In genomic region chr2:118251427-118251826, GRCh38 we compare ENCODE assay signal across 21 cellular contexts.
A peak's percentile ranks its signal among the peaks of the same experiment; 100 is the strongest.
DNase-seq lines count a peak whose midpoint lies in the region; FAIRE-seq and TF ChIP-seq lines count a peak whose summit lies in the region.
"Had no signal": no experiment of that assay in that cellular context is flagged by ENCODE, and none has a peak within 500 bp of the region (broad histone marks: within the 10 kb centered on the region; RNA-seq: fewer than 3 reads in every experiment).

No MANE protein-coding gene starts in this region.

- H3K27ac Mint-ChIP-seq in astrocyte (ENCODE audit: unreplicated experiment) = peak overlapping the region; percentile 8
- H3K27ac Mint-ChIP-seq: activated CD8-positive, alpha-beta T cell treated with anti-CD3 and anti-CD28 coated beads for 36 hours; activated naive CD8-positive, alpha-beta T cell treated with anti-CD3 and anti-CD28 coated beads for 36 hours; brain had no signal

- H3K79me2 ChIP-seq in astrocyte (ENCODE audit: insufficient read depth, low read length) = no peaks in the 10 kb centered on the region

- peaks cover 17% of the 10 kb centered on the region for H3K4me1 ChIP-seq in astrocyte (ENCODE audit: insufficient read depth, low read length)
- H3K4me1 ChIP-seq: suprapubic skin had no signal

- no peaks in the 10 kb centered on the region for H4K20me1 ChIP-seq in astrocyte (ENCODE audit: insufficient read depth, low read length)

- H3K4me2 ChIP-seq in astrocyte (ENCODE audit: low read length) = no peak overlapping the region

- no peak overlapping the region for H3K9ac ChIP-seq in astrocyte (ENCODE audit: low read length)

- no peaks in the 10 kb centered on the region for H3K36me3 ChIP-seq in astrocyte (ENCODE audit: insufficient read depth, low read length)
- H3K36me3 ChIP-seq: suprapubic skin had no signal

- H2AFZ ChIP-seq in astrocyte (ENCODE audit: low read depth, low read length) = no peak overlapping the region

- peaks cover 3% of the 10 kb centered on the region for H3K36me3 Mint-ChIP-seq in astrocyte (ENCODE audit: low read depth, unreplicated experiment)
- H3K36me3 Mint-ChIP-seq: activated naive CD8-positive, alpha-beta T cell treated with anti-CD3 and anti-CD28 coated beads for 36 hours; brain had no signal

- no peak overlapping the region for H3K4me3 Mint-ChIP-seq in astrocyte (ENCODE audit: unreplicated experiment)
- H3K4me3 Mint-ChIP-seq: activated CD8-positive, alpha-beta T cell treated with anti-CD3 and anti-CD28 coated beads for 36 hours; activated naive CD8-positive, alpha-beta T cell treated with anti-CD3 and anti-CD28 coated beads for 36 hours; brain had no signal

- H3K4me3 ChIP-seq in astrocyte (ENCODE audit: insufficient read depth, low read depth, low read length) = no peak overlapping the region
- H3K4me3 ChIP-seq: suprapubic skin had no signal

- H3K4me1 Mint-ChIP-seq in astrocyte (ENCODE audit: low read depth, unreplicated experiment) = peaks cover 17% of the 10 kb centered on the region

- H3K27ac ChIP-seq in astrocyte (ENCODE audit: low read depth, low read length) = no peak overlapping the region
- H3K27ac ChIP-seq: suprapubic skin had no signal

- DNase-seq in A172 (ENCODE audit: low spot score) (peak; percentile 15), ELF-1 (ENCODE audit: low read depth, low spot score) (peak; percentile 50), astrocyte (ENCODE audit: low read depth) (peak; percentile 14), kidney glomerular epithelial cell (lab: John Stamatoyannopoulos, UW) (peak; percentile 27), NCI-H2107 (lab: John Stamatoyannopoulos, UW) (no peak), T1000 (lab: John Stamatoyannopoulos, UW) (no peak), COLO668 (lab: John Stamatoyannopoulos, UW; ENCODE audit: unreplicated experiment) (no peak), OCI-M1 (lab: John Stamatoyannopoulos, UW) (no peak)
- DNase-seq: activated CD4-positive, CD25-positive, alpha-beta regulatory T cell; activated CD8-positive, alpha-beta T cell treated with anti-CD3 and anti-CD28 coated beads for 36 hours; activated naive CD8-positive, alpha-beta T cell treated with anti-CD3 and anti-CD28 coated beads for 36 hours; COR-L47; cortex of kidney; DND-41; foreskin melanocyte; left colon; NCI-H524 treated with DMSO at 0.1 percent for 48 hours; stimulated activated CD4-positive, alpha-beta T cell treated with anti-CD3 and anti-CD28 coated beads, Interleukin-15, amount 100 ng/mL, for 24 hours; T-helper 2 cell had no signal

- no peaks in the 10 kb centered on the region for H3K9me3 ChIP-seq in astrocyte (ENCODE audit: insufficient read depth, low read depth, low read length)
- H3K9me3 ChIP-seq: suprapubic skin had no signal

- no peak for TF ChIP-seq CTCF in astrocyte (IDR thresholded peaks at IDR 0.05; ENCODE audit: insufficient read depth, low read depth, low read length)

- no peaks in the 10 kb centered on the region for H3K27me3 ChIP-seq in astrocyte (ENCODE audit: insufficient read depth, low read length)

- H3K9me3 Mint-ChIP-seq in astrocyte (ENCODE audit: unreplicated experiment) = no peaks in the 10 kb centered on the region
- H3K9me3 Mint-ChIP-seq: activated CD8-positive, alpha-beta T cell treated with anti-CD3 and anti-CD28 coated beads for 36 hours; activated naive CD8-positive, alpha-beta T cell treated with anti-CD3 and anti-CD28 coated beads for 36 hours had no signal

- FAIRE-seq in astrocyte (lab: Jason Lieb, UNC) = peak; percentile 39

- peaks cover 15% of the 10 kb centered on the region for H3K27me3 Mint-ChIP-seq in astrocyte (ENCODE audit: low read depth, unreplicated experiment)

Comparison
In these comparisons a context has a peak if more than half of its experiments do, and no peak if none do; other contexts are left out.
1. DNase-seq: peak in A172 (single experiment), ELF-1 (single experiment), astrocyte (single experiment) and kidney glomerular epithelial cell (single experiment); none in NCI-H2107 (single experiment), T1000 (single experiment), COLO668 (single experiment) and OCI-M1 (single experiment).